ENCODE assay signal across 8 cellular contexts in genomic region chr9:130173462-130173876, GRCh38. TPM values are rescaled to one million over a fixed set of nuclear protein-coding genes. Genes with fewer than 3 reads are reported as not detected.
DNase-seq lines count a peak whose midpoint lies in the region; ATAC-seq and TF ChIP-seq lines count a peak whose summit lies in the region.

No MANE protein-coding gene starts in this region.

- H3K9me3 Mint-ChIP-seq in HFFc6: no peaks in the 10 kb centered on the region

- H3K9me3 ChIP-seq in mesodermal cell (ENCODE audit: control insufficient read depth, low read length): no peaks in the 10 kb centered on the region

- peak overlapping the region; percentile 92 for H3K4me3 Mint-ChIP-seq in HFFc6

- H3K4me1 ChIP-seq in mesodermal cell (ENCODE audit: control insufficient read depth, insufficient read depth, low read length, poor library complexity, severe bottlenecking): peaks cover 14% of the 10 kb centered on the region

- H3K4me3 ChIP-seq in cardiac fibroblast (replicated peaks in 1 of 2; ENCODE audit: low read depth in 2 of 2, low read length in 2 of 2) (peak overlapping the region; percentile 58 to 63), mesodermal cell (ENCODE audit: extremely low read depth, insufficient read depth, low read length, poor library complexity, severe bottlenecking) (peak overlapping the region; percentile 64)

- H3K27me3 Mint-ChIP-seq in HFFc6 (ENCODE audit: insufficient read depth): peaks cover 2% of the 10 kb centered on the region; the same call in 1 of the 2 replicates

- no peak for ATAC-seq in HG03432 (IDR thresholded peaks at IDR 0.05; ENCODE audit: unreplicated experiment)

- peak overlapping the region; percentile 10 for H3K27ac ChIP-seq in mesodermal cell (ENCODE audit: low read depth, low read length, severe bottlenecking)

- H3K4me1 Mint-ChIP-seq in HFFc6 (ENCODE audit: low read depth): peaks cover 22% of the 10 kb centered on the region

- peaks cover 17% of the 10 kb centered on the region for H3K36me3 ChIP-seq in mesodermal cell (ENCODE audit: control insufficient read depth, insufficient read depth, low read length)

- H3K36me3 Mint-ChIP-seq in HFFc6 (ENCODE audit: low read depth): peaks cover 8% of the 10 kb centered on the region; the same call in 1 of the 2 replicates

- H3K27ac Mint-ChIP-seq in HFFc6: peak overlapping the region; percentile 67

- WGBS in mesodermal cell (ENCODE audit: insufficient coverage in 2 of 2), 2 experiments: 37 to 55% methylated on average over 2 to 7 of the region's 8 CpGs

- DNase-seq in 8988T (peak; percentile 66), HFFc6 (no peak), cardiac fibroblast (ENCODE audit: low read depth in 2 of 2) (peak in 1 of 2 donors; percentile 28), HuH-7 (ENCODE audit: low spot score) (no peak), NCI-H446 (lab: John Stamatoyannopoulos, UW) (no peak)
- no peak for DNase-seq in stimulated activated CD4-positive, alpha-beta T cell treated with anti-CD3 and anti-CD28 coated beads, Interleukin-2, amount 100 ng/mL, for 48 hours

- TF ChIP-seq CTCF in HFFc6 (IDR thresholded peaks at IDR 0.05): no peak; the same call in 1 of the 2 replicates
- TF ChIP-seq CTCF in cardiac fibroblast (IDR thresholded peaks at IDR 0.05; ENCODE audit: low read depth, low read length): no peak

RNA-seq across cellular contexts. Expression of gene NCS1, which starts 1.3 kb away (rescaled TPM):
- 100 to 1,000 TPM in 4 of 6 experiments, 10 to 100 TPM in 2; 96.5 to 108 (median 104) TPM for total RNA-seq in HFFc6 (2021; fragmentation: NEBNext Ultra II Directional; extraction: Animal tissue kit (Norgen Biotek cat#: 25700))
- polyA plus RNA-seq in mesodermal cell (2013, experiment 1 of 2): 36.6 TPM
- 33.8 TPM for polyA plus RNA-seq in mesodermal cell (2013, experiment 2 of 2)
